In genomic region chr4:40515398-40516293, GRCh38 we compare ENCODE assay signal across 9 cellular contexts.
DNase-seq lines count a peak whose midpoint lies in the region; ATAC-seq and TF ChIP-seq lines count a peak whose summit lies in the region.
"Had no signal": no experiment of that assay in that cellular context is flagged by ENCODE, and none has a peak within 500 bp of the region (broad histone marks: within the 10 kb centered on the region; RNA-seq: fewer than 3 reads in every experiment).

No MANE protein-coding gene starts in this region.

- H3K36me3 Mint-ChIP-seq in WTC11: peaks cover 16% of the 10 kb centered on the region; the same call in 1 of the 2 replicates

- peaks cover 0 to 6% of the 10 kb centered on the region in 2 donors for H3K4me1 ChIP-seq in lung (ENCODE audit: control insufficient read depth in 2 of 2, insufficient read depth in 2 of 2, low read length in 2 of 2)

- H3K27ac Mint-ChIP-seq in WTC11: peak overlapping the region; percentile 24; the same call in 1 of the 2 replicates

- H3K4me1 Mint-ChIP-seq in WTC11: peaks cover 44% of the 10 kb centered on the region

- TF ChIP-seq CTCF in WTC11 (IDR thresholded peaks at IDR 0.05): no peak
- no peak for TF ChIP-seq CTCF in lung (IDR thresholded peaks at IDR 0.05; ENCODE audit: control extremely low read depth, extremely low read depth)

- no peaks in the 10 kb centered on the region for H3K36me3 ChIP-seq in lung (ENCODE audit: control insufficient read depth in 2 of 2, insufficient read depth in 2 of 2, low read length in 2 of 2)
- H3K36me3 ChIP-seq: heart right ventricle had no signal

- H3K27me3 ChIP-seq in lung (ENCODE audit: control insufficient read depth, insufficient read depth): no peaks in the 10 kb centered on the region
- H3K27me3 ChIP-seq: heart right ventricle had no signal

- H3K27me3 Mint-ChIP-seq in WTC11 (ENCODE audit: low read depth): no peaks in the 10 kb centered on the region

- peak; percentile 17 for DNase-seq in EH (ENCODE audit: low read depth)
- no peak for DNase-seq in WTC11 (ENCODE audit: low spot score)
- peak; percentile 33 for DNase-seq in lung (ENCODE audit: low spot score)
- DNase-seq in SIG-M5 treated with dmso at 0.1 percent for 504 hours (lab: John Stamatoyannopoulos, UW; ENCODE audit: unreplicated experiment): no peak
- DNase-seq in NCI-H187 treated with DMSO at 0.1 percent for 48 hours (lab: John Stamatoyannopoulos, UW): no peak
- no peak for DNase-seq in DMS 273 (lab: John Stamatoyannopoulos, UW; ENCODE audit: unreplicated experiment)
- DNase-seq: heart right ventricle had no signal

- 52 to 83% methylated on average over 15 of the region's 15 CpGs for WGBS in lung, 2 donors

- no peak overlapping the region for H3K4me3 Mint-ChIP-seq in WTC11

- ATAC-seq in GM19397 (IDR thresholded peaks at IDR 0.05; ENCODE audit: unreplicated experiment) (peak; percentile 83), HG03342 (IDR thresholded peaks at IDR 0.05; ENCODE audit: unreplicated experiment) (peak; percentile 84), WTC11 (peak; percentile 47), lung (ENCODE audit: insufficient read depth, low FRiP score) (peak; percentile 52)

- CTCF ChIA-PET in WTC11 (lab: Charles Lee): interaction anchor here (1.2 kb wide), 1 partner anchor 35 kb away, joined by 3 read pairs; no protein-coding TSS in a partner anchor

- H3K9me3 Mint-ChIP-seq in WTC11: no peaks in the 10 kb centered on the region

- POLR2A ChIA-PET in WTC11 (lab: Charles Lee): no interaction called here

- H3K27ac ChIP-seq in lung (ENCODE audit: low read depth in 1 of 2, low read length in 1 of 2): peak overlapping the region in 1 of 2 donors; percentile 83
- H3K27ac ChIP-seq: heart right ventricle had no signal

- H3K9me3 ChIP-seq in lung (ENCODE audit: control insufficient read depth in 2 of 2, insufficient read depth in 1 of 2, low read length in 1 of 2): no peaks in the 10 kb centered on the region
- H3K9me3 ChIP-seq: heart right ventricle had no signal

- H3K4me3 ChIP-seq in lung: no peak overlapping the region
- H3K4me3 ChIP-seq: heart right ventricle had no signal

TF ChIP-seq in WTC11, 78 proteins besides CTCF, POLR2A, EP300 and RAD21:
- no peak for TF ChIP-seq JUN (CRISPR knock-in tag; IDR thresholded peaks at IDR 0.05)
- no peak for TF ChIP-seq ATF2 (CRISPR knock-in tag; IDR thresholded peaks at IDR 0.05; ENCODE audit: borderline replicate concordance, low read depth)
- TF ChIP-seq E2F4 (CRISPR knock-in tag; IDR thresholded peaks at IDR 0.05; ENCODE audit: borderline replicate concordance, low read depth): no peak
- TF ChIP-seq PRDM15 (CRISPR knock-in tag; IDR thresholded peaks at IDR 0.05): no peak
- no peak for TF ChIP-seq GABPB1 (CRISPR knock-in tag; IDR thresholded peaks at IDR 0.05)
- TF ChIP-seq PRRX2 (CRISPR knock-in tag; IDR thresholded peaks at IDR 0.05): no peak
- TF ChIP-seq ZNF396 (CRISPR knock-in tag; IDR thresholded peaks at IDR 0.05; ENCODE audit: borderline replicate concordance): no peak
- TF ChIP-seq KAT7 (CRISPR knock-in tag; IDR thresholded peaks at IDR 0.05; ENCODE audit: borderline replicate concordance): no peak
- TF ChIP-seq E2F1 (CRISPR knock-in tag; IDR thresholded peaks at IDR 0.05): no peak
- TF ChIP-seq CREB1 (CRISPR knock-in tag; IDR thresholded peaks at IDR 0.05): no peak
- TF ChIP-seq MXD4 (CRISPR knock-in tag; IDR thresholded peaks at IDR 0.05; ENCODE audit: borderline replicate concordance): no peak
- no peak for TF ChIP-seq ZSCAN18 (CRISPR knock-in tag; IDR thresholded peaks at IDR 0.05)
- no peak for TF ChIP-seq SP1 (CRISPR knock-in tag; conservative IDR thresholded peaks at IDR 0.05)
- no peak for TF ChIP-seq SMAD3 (CRISPR knock-in tag; IDR thresholded peaks at IDR 0.05; ENCODE audit: borderline replicate concordance)
- TF ChIP-seq GTF2I (CRISPR knock-in tag; conservative IDR thresholded peaks at IDR 0.05): no peak
- TF ChIP-seq USF2 (CRISPR knock-in tag; IDR thresholded peaks at IDR 0.05): no peak
- TF ChIP-seq OVOL2 (CRISPR knock-in tag; IDR thresholded peaks at IDR 0.05; ENCODE audit: borderline replicate concordance): no peak
- no peak for TF ChIP-seq ZNF232 (CRISPR knock-in tag; IDR thresholded peaks at IDR 0.05)
- TF ChIP-seq ATF1 (CRISPR knock-in tag; IDR thresholded peaks at IDR 0.05): no peak

Comparison
In these comparisons a context has a peak if more than half of its experiments do, and no peak if none do; other contexts are left out.
1. DNase-seq: peak in EH (single experiment) and lung (single experiment); none in WTC11 (single experiment), SIG-M5 treated with dmso at 0.1 percent for 504 hours (single experiment), NCI-H187 treated with DMSO at 0.1 percent for 48 hours (single experiment) and DMS 273 (single experiment).
2. Peak in every context shown above with its lines, with median percentiles within 50 percentile points of each other: ATAC-seq.